Comparison of ENCODE assay signal across 8 cellular contexts in genomic region chr14:24734917-24735500, GRCh38.
DNase-seq lines count a peak whose midpoint lies in the region; ATAC-seq and TF ChIP-seq lines count a peak whose summit lies in the region.

No MANE protein-coding gene starts in this region.

- in situ Hi-C loops in ACHN (cut with HindIII; ENCODE audit: low pct_ligation_motif_present, low pct_unique_long_range_greater_than_20kb, low sequenced_read_pairs), result no loop called here

- H3K36me3 Mint-ChIP-seq in nephron (ENCODE audit: low read depth), result no peaks in the 10 kb centered on the region

- DNase-seq in ACHN (peak; percentile 53), GM12865 (ENCODE audit: low read depth) (peak; percentile 70), NCI-H1417 treated with DMSO at 0.1 percent for 48 hours (lab: John Stamatoyannopoulos, UW) (peak; percentile 85), SK-N-MC (ENCODE audit: low read depth, low spot score) (peak; percentile 68), fibroblast of mammary gland (ENCODE audit: low read depth) (peak; percentile 82)

- H3K27me3 Mint-ChIP-seq in nephron (ENCODE audit: low read depth), result peaks cover 16% of the 10 kb centered on the region

- no peaks in the 10 kb centered on the region for H3K9me3 ChIP-seq in SK-N-MC (ENCODE audit: low read depth, low read length)

- H3K36me3 ChIP-seq in SK-N-MC (ENCODE audit: insufficient read depth, low read length), result no peaks in the 10 kb centered on the region

- no peaks in the 10 kb centered on the region for H3K4me1 Mint-ChIP-seq in nephron

- no peak overlapping the region for H3K27ac Mint-ChIP-seq in nephron

- no peak overlapping the region for H3K27ac ChIP-seq in SK-N-MC

- H3K4me3 ChIP-seq in GM12865 (ENCODE audit: low read depth, low read length) (no peak overlapping the region), SK-N-MC (no peak overlapping the region), fibroblast of mammary gland (ENCODE audit: control insufficient read depth, low read depth, low read length) (no peak overlapping the region)

- H3K9ac ChIP-seq in SK-N-MC (ENCODE audit: insufficient read length), result no peak overlapping the region

- H3K4me3 Mint-ChIP-seq in nephron, result no peak overlapping the region

- TF ChIP-seq CTCF in GM12865 (IDR thresholded peaks at IDR 0.05; ENCODE audit: insufficient read depth, low read depth, low read length, missing control alignments) (peak; percentile 67), fibroblast of mammary gland (conservative IDR thresholded peaks at IDR 0.05; ENCODE audit: control insufficient read depth, insufficient read depth, low read depth, low read length) (peak; percentile 68), nephron (IDR thresholded peaks at IDR 0.05; ENCODE audit: unreplicated experiment in 3 of 3) (peak; percentile 64 to 75 (median 70))

- H3K9me3 Mint-ChIP-seq in nephron, result peaks cover 3% of the 10 kb centered on the region

- no peak for ATAC-seq in GM21381 (IDR thresholded peaks at IDR 0.05; ENCODE audit: unreplicated experiment)
- ATAC-seq in GM19023 (IDR thresholded peaks at IDR 0.05; ENCODE audit: unreplicated experiment), result no peak
